10 cellular contexts compared by ENCODE assay signal in the genomic region with DNA sequence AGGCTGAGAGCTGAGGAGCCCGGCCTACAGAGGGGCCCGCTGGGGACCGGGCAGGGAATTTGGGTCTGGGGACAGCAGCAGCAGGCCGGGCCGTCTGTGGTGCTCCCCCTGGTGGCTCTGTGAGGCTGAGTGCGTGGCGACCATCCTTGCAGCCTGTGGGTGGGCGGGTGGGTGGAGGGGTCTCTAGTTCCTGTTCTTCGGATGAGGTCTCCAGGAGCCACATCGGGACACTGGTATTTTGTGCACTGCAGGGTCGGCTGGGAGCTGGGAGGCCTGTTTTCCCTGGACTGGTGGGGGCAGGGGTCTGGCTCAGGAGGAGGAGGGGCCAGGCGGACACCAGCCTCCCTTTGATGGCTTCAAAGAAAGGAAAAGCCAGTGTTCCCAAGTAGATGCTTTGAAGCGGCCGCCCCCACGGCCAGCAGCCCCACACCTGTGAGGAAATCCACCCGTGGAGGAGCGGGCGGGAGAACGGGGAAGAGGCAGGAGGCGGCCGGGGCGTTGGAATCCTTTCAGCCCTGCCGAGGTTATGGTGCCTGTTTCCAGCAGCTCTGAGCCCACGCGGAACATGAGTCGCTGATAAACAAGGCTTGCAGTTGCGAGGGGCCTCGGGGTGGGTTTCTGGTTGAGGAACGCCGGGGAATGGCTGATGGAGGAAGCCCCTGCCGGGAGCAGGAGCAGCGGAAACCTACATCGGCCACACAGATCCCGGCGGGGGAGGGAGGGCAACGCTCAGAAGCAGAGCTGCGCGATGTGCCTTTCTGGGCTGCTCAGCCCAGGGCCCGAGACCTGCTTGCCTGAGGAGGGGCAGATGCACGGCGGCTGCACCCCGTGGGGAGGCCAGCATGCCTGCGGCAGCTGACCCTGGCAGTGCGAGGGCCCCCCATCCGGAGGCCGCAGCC.
DNase-seq lines count a peak whose midpoint lies in the region; ATAC-seq, FAIRE-seq and TF ChIP-seq lines count a peak whose summit lies in the region.
"Had no signal": no experiment of that assay in that cellular context is flagged by ENCODE, and none has a peak within 500 bp of the region (broad histone marks: within the 10 kb centered on the region; RNA-seq: fewer than 3 reads in every experiment).

No MANE protein-coding gene starts in this region.

- no peaks in the 10 kb centered on the region for H3K9me3 Mint-ChIP-seq in activated CD8-positive, alpha-beta T cell treated with anti-CD3 and anti-CD28 coated beads for 36 hours
- H3K9me3 Mint-ChIP-seq in activated CD8-positive, alpha-beta T cell treated with anti-CD3 and anti-CD28 coated beads, Interleukin-2, amount 10 ng/mL, durations not matched to agents 7 days and 5 days (ENCODE audit: insufficient read depth) = no peaks in the 10 kb centered on the region
- no peaks in the 10 kb centered on the region for H3K9me3 Mint-ChIP-seq in activated CD4-positive, alpha-beta memory T cell treated with anti-CD3 and anti-CD28 coated beads for 36 hours

- H3K4me2 ChIP-seq in OCI-LY7 (ENCODE audit: low read length) = no peak overlapping the region

- H3K4me1 ChIP-seq in tibial artery = peaks cover 0 to 13% (median 11%) of the 10 kb centered on the region in 4 donors
- H3K4me1 ChIP-seq in OCI-LY7 (ENCODE audit: insufficient read depth, low read length, poor library complexity, severe bottlenecking) = no peaks in the 10 kb centered on the region

- CTCF ChIA-PET in activated CD8-positive, alpha-beta T cell treated with anti-CD3 and anti-CD28 coated beads for 36 hours (lab: Charles Lee) = interaction anchor here (8.7 kb wide), 1 partner anchor 12 kb away, joined by 57 read pairs; no protein-coding TSS in a partner anchor
- CTCF ChIA-PET in activated CD8-positive, alpha-beta T cell treated with anti-CD3 and anti-CD28 coated beads, Interleukin-2, amount 10 ng/mL, durations not matched to agents 7 days and 5 days (lab: Charles Lee) = interaction anchor here (1.3 to 1.8 kb wide), 2 partner anchors 12 to 13 kb away, joined by 3 to 6 read pairs; no protein-coding TSS in a partner anchor
- CTCF ChIA-PET in OCI-LY7 (lab: Charles Lee; ENCODE audit: unreplicated experiment) = no interaction called here
- CTCF ChIA-PET in activated CD4-positive, alpha-beta memory T cell treated with anti-CD3 and anti-CD28 coated beads for 36 hours (lab: Charles Lee) = interaction anchor here (1.0 to 1.7 kb wide), 4 partner anchors 10 to 205 kb away, joined by 3 to 15 read pairs (median 6); no protein-coding TSS in a partner anchor

- peak; percentile 28 for DNase-seq in activated CD8-positive, alpha-beta T cell treated with anti-CD3 and anti-CD28 coated beads for 36 hours
- no peak for DNase-seq in activated CD8-positive, alpha-beta T cell treated with anti-CD3 and anti-CD28 coated beads, Interleukin-2, amount 10 ng/mL, durations not matched to agents 7 days and 5 days
- DNase-seq in bronchial epithelial cell (ENCODE audit: low read depth) (no peak), left kidney (ENCODE audit: low read depth, low spot score) (peak; percentile 88), tibial artery (no peak), OCI-LY7 (ENCODE audit: low spot score) (no peak)
- no peak for DNase-seq in activated CD4-positive, alpha-beta memory T cell treated with anti-CD3 and anti-CD28 coated beads for 36 hours

- H3K36me3 ChIP-seq in bronchial epithelial cell (ENCODE audit: control insufficient read depth, insufficient read depth, low read length) (no peaks in the 10 kb centered on the region), tibial artery (no peaks in the 10 kb centered on the region), OCI-LY7 (ENCODE audit: insufficient read depth, low read length) (no peaks in the 10 kb centered on the region)

- BruUV-seq in OCI-LY7 (replicated peaks; lab: Mats Ljungman, UMichigan) = no TSS peak

- H3K27me3 Mint-ChIP-seq in activated CD8-positive, alpha-beta T cell treated with anti-CD3 and anti-CD28 coated beads for 36 hours = no peaks in the 10 kb centered on the region
- H3K27me3 Mint-ChIP-seq in activated CD8-positive, alpha-beta T cell treated with anti-CD3 and anti-CD28 coated beads, Interleukin-2, amount 10 ng/mL, durations not matched to agents 7 days and 5 days (ENCODE audit: low read depth) = peaks cover 5% of the 10 kb centered on the region
- H3K27me3 Mint-ChIP-seq in activated CD4-positive, alpha-beta memory T cell treated with anti-CD3 and anti-CD28 coated beads for 36 hours = peaks cover 3% of the 10 kb centered on the region

- H3K4me3 Mint-ChIP-seq in activated CD8-positive, alpha-beta T cell treated with anti-CD3 and anti-CD28 coated beads for 36 hours = no peak overlapping the region
- H3K4me3 Mint-ChIP-seq in activated CD8-positive, alpha-beta T cell treated with anti-CD3 and anti-CD28 coated beads, Interleukin-2, amount 10 ng/mL, durations not matched to agents 7 days and 5 days = no peak overlapping the region
- H3K4me3 Mint-ChIP-seq in activated CD4-positive, alpha-beta memory T cell treated with anti-CD3 and anti-CD28 coated beads for 36 hours = no peak overlapping the region

- H3K27ac ChIP-seq in tibial artery = no peak overlapping the region
- no peak overlapping the region for H3K27ac ChIP-seq in OCI-LY7 (ENCODE audit: low read depth, low read length, poor library complexity, severe bottlenecking)
- H3K27ac ChIP-seq: C4-2B had no signal

- H2AFZ ChIP-seq in OCI-LY7 (ENCODE audit: low read length) = no peak overlapping the region

- intact Hi-C loops in activated CD8-positive, alpha-beta T cell treated with anti-CD3 and anti-CD28 coated beads for 36 hours (cut with micrococcal nuclease) = no loop called here
- intact Hi-C loops in tibial artery (cut with DNase I; ENCODE audit: low total_unique reads) (no loop called here), OCI-LY7 (cut with micrococcal nuclease; ENCODE audit: unreplicated experiment) (no loop called here)
- intact Hi-C loops in activated CD4-positive, alpha-beta memory T cell treated with anti-CD3 and anti-CD28 coated beads for 36 hours (cut with micrococcal nuclease) = no loop called here

- peaks cover 2% of the 10 kb centered on the region for H3K27me3 ChIP-seq in bronchial epithelial cell (ENCODE audit: control insufficient read depth, insufficient read depth, low read length)
- H3K27me3 ChIP-seq in tibial artery = peaks cover 0 to 43% of the 10 kb centered on the region in 2 donors

- POLR2A ChIA-PET in activated CD8-positive, alpha-beta T cell treated with anti-CD3 and anti-CD28 coated beads for 36 hours (lab: Charles Lee) = no interaction called here
- POLR2A ChIA-PET in activated CD8-positive, alpha-beta T cell treated with anti-CD3 and anti-CD28 coated beads, Interleukin-2, amount 10 ng/mL, durations not matched to agents 7 days and 5 days (lab: Charles Lee) = no interaction called here
- POLR2A ChIA-PET in OCI-LY7 (lab: Charles Lee) = no interaction called here
- POLR2A ChIA-PET in activated CD4-positive, alpha-beta memory T cell treated with anti-CD3 and anti-CD28 coated beads for 36 hours (lab: Charles Lee) = no interaction called here

- H3K27ac Mint-ChIP-seq in activated CD8-positive, alpha-beta T cell treated with anti-CD3 and anti-CD28 coated beads for 36 hours = no peak overlapping the region
- H3K27ac Mint-ChIP-seq in activated CD8-positive, alpha-beta T cell treated with anti-CD3 and anti-CD28 coated beads, Interleukin-2, amount 10 ng/mL, durations not matched to agents 7 days and 5 days = no peak overlapping the region
- no peak overlapping the region for H3K27ac Mint-ChIP-seq in activated CD4-positive, alpha-beta memory T cell treated with anti-CD3 and anti-CD28 coated beads for 36 hours

- peaks cover 17% of the 10 kb centered on the region for H3K4me1 Mint-ChIP-seq in activated CD8-positive, alpha-beta T cell treated with anti-CD3 and anti-CD28 coated beads for 36 hours (ENCODE audit: low read depth)
- H3K4me1 Mint-ChIP-seq in activated CD8-positive, alpha-beta T cell treated with anti-CD3 and anti-CD28 coated beads, Interleukin-2, amount 10 ng/mL, durations not matched to agents 7 days and 5 days (ENCODE audit: low read depth) = peaks cover 6% of the 10 kb centered on the region
- peaks cover 10% of the 10 kb centered on the region for H3K4me1 Mint-ChIP-seq in activated CD4-positive, alpha-beta memory T cell treated with anti-CD3 and anti-CD28 coated beads for 36 hours (ENCODE audit: low read depth)

- no peak for FAIRE-seq in bronchial epithelial cell (lab: Jason Lieb, UNC)
- FAIRE-seq: islet of Langerhans had no signal

- peak; percentile 33 for TF ChIP-seq CTCF in activated CD8-positive, alpha-beta T cell treated with anti-CD3 and anti-CD28 coated beads for 36 hours (IDR thresholded peaks at IDR 0.05)
- TF ChIP-seq CTCF in bronchial epithelial cell (IDR thresholded peaks at IDR 0.05; ENCODE audit: insufficient read depth, low read length, severe bottlenecking) (peak; percentile 42), tibial artery (IDR thresholded peaks at IDR 0.05) (no peak), OCI-LY7 (conservative IDR thresholded peaks at IDR 0.05; ENCODE audit: low read length) (no peak)

- H3K9me2 ChIP-seq in OCI-LY7 (ENCODE audit: insufficient read depth, low read length) = no peaks in the 10 kb centered on the region

- H3K4me3 ChIP-seq in bronchial epithelial cell (ENCODE audit: low read depth, low read length) = no peak overlapping the region
- peak overlapping the region; percentile 19 to 48 for H3K4me3 ChIP-seq in tibial artery
- no peak overlapping the region for H3K4me3 ChIP-seq in OCI-LY7 (ENCODE audit: low read depth, low read length, poor library complexity, severe bottlenecking)

- H3K36me3 Mint-ChIP-seq in activated CD8-positive, alpha-beta T cell treated with anti-CD3 and anti-CD28 coated beads for 36 hours (ENCODE audit: low read depth) = peaks cover 2% of the 10 kb centered on the region
- no peaks in the 10 kb centered on the region for H3K36me3 Mint-ChIP-seq in activated CD8-positive, alpha-beta T cell treated with anti-CD3 and anti-CD28 coated beads, Interleukin-2, amount 10 ng/mL, durations not matched to agents 7 days and 5 days (ENCODE audit: low read depth)
- H3K36me3 Mint-ChIP-seq in activated CD4-positive, alpha-beta memory T cell treated with anti-CD3 and anti-CD28 coated beads for 36 hours = no peaks in the 10 kb centered on the region

- peak; percentile 32 for ATAC-seq in activated CD8-positive, alpha-beta T cell treated with anti-CD3 and anti-CD28 coated beads for 36 hours
- no peak for ATAC-seq in activated CD8-positive, alpha-beta T cell treated with anti-CD3 and anti-CD28 coated beads, Interleukin-2, amount 10 ng/mL, durations not matched to agents 7 days and 5 days
- no peak for ATAC-seq in HG02938 (IDR thresholded peaks at IDR 0.05; ENCODE audit: unreplicated experiment)

- no peaks in the 10 kb centered on the region for H4K20me1 ChIP-seq in OCI-LY7 (ENCODE audit: insufficient read depth, low read length)

- no peaks in the 10 kb centered on the region for H3K79me2 ChIP-seq in OCI-LY7 (ENCODE audit: insufficient read depth, low read depth, low read length)

- H3K9me3 ChIP-seq in tibial artery = no peaks in the 10 kb centered on the region
- H3K9me3 ChIP-seq in OCI-LY7 (ENCODE audit: low read length) = no peaks in the 10 kb centered on the region

Comparison
In these comparisons a context has a peak if more than half of its experiments do, and no peak if none do; other contexts are left out.
1. DNase-seq: peak in activated CD8-positive, alpha-beta T cell treated with anti-CD3 and anti-CD28 coated beads for 36 hours (single experiment) and left kidney (single experiment); none in activated CD8-positive, alpha-beta T cell treated with anti-CD3 and anti-CD28 coated beads, Interleukin-2, amount 10 ng/mL, durations not matched to agents 7 days and 5 days (single experiment), bronchial epithelial cell (single experiment), tibial artery (0 of 2), OCI-LY7 (single experiment) and activated CD4-positive, alpha-beta memory T cell treated with anti-CD3 and anti-CD28 coated beads for 36 hours (single experiment).
2. CTCF ChIP-seq: peak in activated CD8-positive, alpha-beta T cell treated with anti-CD3 and anti-CD28 coated beads for 36 hours (single experiment) and bronchial epithelial cell (single experiment); none in tibial artery (0 of 2) and OCI-LY7 (single experiment).
3. H3K4me3 ChIP-seq: peak in tibial artery (2 of 2); none in bronchial epithelial cell (single experiment) and OCI-LY7 (single experiment).